ENCODE assay signal across 15 cellular contexts in the genomic region with DNA sequence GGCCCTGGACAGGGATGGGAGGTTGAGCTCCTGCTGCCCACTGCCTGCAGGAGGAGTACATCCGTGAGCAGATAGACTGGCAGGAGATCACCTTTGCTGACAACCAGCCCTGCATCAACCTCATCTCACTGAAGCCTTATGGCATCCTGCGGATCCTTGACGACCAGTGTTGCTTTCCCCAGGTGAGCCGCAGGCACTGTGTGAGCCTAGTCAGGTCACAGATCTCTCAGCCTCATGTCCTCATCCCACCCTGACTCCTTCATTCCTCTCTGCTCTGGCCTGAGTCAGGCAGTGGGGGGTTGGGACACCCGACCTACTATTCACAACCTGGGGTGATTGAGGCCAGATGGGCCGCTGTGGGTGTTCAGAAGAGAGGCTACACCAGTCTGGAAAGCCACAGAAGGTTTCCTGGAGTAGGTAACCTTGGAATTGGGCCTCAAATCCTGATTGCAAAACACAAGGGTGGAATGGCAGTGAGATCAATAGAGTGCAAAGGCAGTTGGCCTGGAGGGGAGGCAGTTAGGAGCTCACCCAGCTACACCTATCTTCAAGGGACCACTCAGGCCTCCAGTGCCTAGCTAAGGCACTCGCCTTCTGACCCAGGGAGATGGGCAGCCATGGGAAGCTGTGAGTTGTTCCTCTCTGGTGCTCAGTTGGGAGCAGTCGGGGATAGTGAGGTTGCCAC. TPM values are rescaled to one million over a fixed set of nuclear protein-coding genes. Genes with fewer than 3 reads are reported as not detected.
DNase-seq lines count a peak whose midpoint lies in the region; ATAC-seq and TF ChIP-seq lines count a peak whose summit lies in the region.
"Had no signal": no experiment of that assay in that cellular context is flagged by ENCODE, and none has a peak within 500 bp of the region (broad histone marks: within the 10 kb centered on the region; RNA-seq: fewer than 3 reads in every experiment).

No MANE protein-coding gene starts in this region.

- peak; percentile 60 to 81 (median 70) for ATAC-seq in right lobe of liver
- ATAC-seq in stimulated activated effector memory CD8-positive, alpha-beta T cell treated with anti-CD3 and anti-CD28 coated beads, Interleukin-12 subunit alpha, Interleukin-12 subunit beta, amount 100 ng/mL, for 72 hours: no peak

- H3K4me1 ChIP-seq in endodermal cell (ENCODE audit: control insufficient read depth, insufficient read depth, low read length) (peaks cover 4% of the 10 kb centered on the region), right lobe of liver (peaks cover 0 to 43% (median 20%) of the 10 kb centered on the region in 4 donors)
- H3K4me1 ChIP-seq: BLaER1 had no signal

- H3K9ac ChIP-seq in endodermal cell (ENCODE audit: extremely low read depth, low read length, poor library complexity, severe bottlenecking): no peak overlapping the region
- H3K9ac ChIP-seq: BLaER1, GM23248 had no signal

- no peaks in the 10 kb centered on the region for H3K9me3 Mint-ChIP-seq in T-helper 1 cell treated with Interleukin-12 subunit alpha and Interleukin-12 subunit beta and Interleukin-4 antibody, amounts not matched to agents 30 μg/mL and 1 μg/mL, for 36 hours
- no peaks in the 10 kb centered on the region for H3K9me3 Mint-ChIP-seq in endodermal cell
- H3K9me3 Mint-ChIP-seq in stimulated activated effector memory CD8-positive, alpha-beta T cell treated with anti-CD3 and anti-CD28 coated beads, Interleukin-12 subunit alpha, Interleukin-12 subunit beta, amount 100 ng/mL, for 72 hours: no peaks in the 10 kb centered on the region
- H3K9me3 Mint-ChIP-seq: IgD-negative memory B cell had no signal

- H3K27ac ChIP-seq in endodermal cell (ENCODE audit: low read depth, low read length) (no peak overlapping the region), right lobe of liver (peak overlapping the region; percentile 43 to 90 (median 81))
- H3K27ac ChIP-seq: 22Rv1, BLaER1, GM23248, HL-60 had no signal

- no peak overlapping the region for H3K4me3 Mint-ChIP-seq in T-helper 1 cell treated with Interleukin-12 subunit alpha and Interleukin-12 subunit beta and Interleukin-4 antibody, amounts not matched to agents 30 μg/mL and 1 μg/mL, for 36 hours
- H3K4me3 Mint-ChIP-seq in endodermal cell: no peak overlapping the region
- no peak overlapping the region for H3K4me3 Mint-ChIP-seq in stimulated activated effector memory CD8-positive, alpha-beta T cell treated with anti-CD3 and anti-CD28 coated beads, Interleukin-12 subunit alpha, Interleukin-12 subunit beta, amount 100 ng/mL, for 72 hours
- H3K4me3 Mint-ChIP-seq: IgD-negative memory B cell had no signal

- 85 to 89% methylated on average over 4 to 8 of the region's 8 CpGs for WGBS in endodermal cell (ENCODE audit: insufficient coverage in 1 of 2, insufficient read length in 1 of 2), 2 experiments
- WGBS in right lobe of liver (ENCODE audit: insufficient coverage, low coverage, low lambda C conversion rate, missing lambda C conversion rate): no CpG with 5 or more reads among the region's 8 CpGs

- intact Hi-C loops in right lobe of liver (cut with DNase I): no loop called here

- no peaks in the 10 kb centered on the region for H3K4me1 Mint-ChIP-seq in T-helper 1 cell treated with Interleukin-12 subunit alpha and Interleukin-12 subunit beta and Interleukin-4 antibody, amounts not matched to agents 30 μg/mL and 1 μg/mL, for 36 hours (ENCODE audit: low read depth)
- H3K4me1 Mint-ChIP-seq in endodermal cell: peaks cover 2% of the 10 kb centered on the region
- H3K4me1 Mint-ChIP-seq in stimulated activated effector memory CD8-positive, alpha-beta T cell treated with anti-CD3 and anti-CD28 coated beads, Interleukin-12 subunit alpha, Interleukin-12 subunit beta, amount 100 ng/mL, for 72 hours: no peaks in the 10 kb centered on the region

- H3K27me3 ChIP-seq in endodermal cell (ENCODE audit: control insufficient read depth, insufficient read depth, low read length, poor library complexity, severe bottlenecking): no peaks in the 10 kb centered on the region
- H3K27me3 ChIP-seq in right lobe of liver: no peaks in the 10 kb centered on the region
- H3K27me3 ChIP-seq: BLaER1 had no signal

- H3K36me3 ChIP-seq in endodermal cell (ENCODE audit: control insufficient read depth, insufficient read depth, low read length) (no peaks in the 10 kb centered on the region), right lobe of liver (no peaks in the 10 kb centered on the region)
- H3K36me3 ChIP-seq: BLaER1 had no signal

- no peak for DNase-seq in T-helper 1 cell
- DNase-seq in endodermal cell: no peak
- DNase-seq in right lobe of liver: peak in 2 of 3 donors; percentile 56 to 85
- no peak for DNase-seq in stimulated activated effector memory CD8-positive, alpha-beta T cell treated with anti-CD3 and anti-CD28 coated beads, Interleukin-12 subunit alpha, Interleukin-12 subunit beta, amount 100 ng/mL, for 72 hours (ENCODE audit: low spot score in 2 of 2)
- no peak for DNase-seq in NOMO-1 (lab: John Stamatoyannopoulos, UW; ENCODE audit: unreplicated experiment in 2 of 2)
- DNase-seq in Ammon's horn (ENCODE audit: low spot score): no peak
- DNase-seq in NCI-H510A (lab: John Stamatoyannopoulos, UW): no peak
- DNase-seq: DMS53, GF-D8, GM23248 had no signal

- H3K27me3 Mint-ChIP-seq in T-helper 1 cell treated with Interleukin-12 subunit alpha and Interleukin-12 subunit beta and Interleukin-4 antibody, amounts not matched to agents 30 μg/mL and 1 μg/mL, for 36 hours (ENCODE audit: low read depth): no peaks in the 10 kb centered on the region
- no peaks in the 10 kb centered on the region for H3K27me3 Mint-ChIP-seq in endodermal cell (ENCODE audit: insufficient read depth)

- TF ChIP-seq POLR2A in right lobe of liver (IDR thresholded peaks at IDR 0.05): no peak

- no peak for TF ChIP-seq CTCF in endodermal cell (conservative IDR thresholded peaks at IDR 0.05)
- no peak for TF ChIP-seq CTCF in right lobe of liver (IDR thresholded peaks at IDR 0.05)

- H3K9me3 ChIP-seq in endodermal cell (ENCODE audit: control insufficient read depth, low read length): no peaks in the 10 kb centered on the region
- no peaks in the 10 kb centered on the region for H3K9me3 ChIP-seq in right lobe of liver
- H3K9me3 ChIP-seq: BLaER1 had no signal

- H3K27ac Mint-ChIP-seq in T-helper 1 cell treated with Interleukin-12 subunit alpha and Interleukin-12 subunit beta and Interleukin-4 antibody, amounts not matched to agents 30 μg/mL and 1 μg/mL, for 36 hours: peak overlapping the region; percentile 63
- peak overlapping the region; percentile 15 for H3K27ac Mint-ChIP-seq in endodermal cell
- peak overlapping the region; percentile 7 for H3K27ac Mint-ChIP-seq in stimulated activated effector memory CD8-positive, alpha-beta T cell treated with anti-CD3 and anti-CD28 coated beads, Interleukin-12 subunit alpha, Interleukin-12 subunit beta, amount 100 ng/mL, for 72 hours

- H3K36me3 Mint-ChIP-seq in T-helper 1 cell treated with Interleukin-12 subunit alpha and Interleukin-12 subunit beta and Interleukin-4 antibody, amounts not matched to agents 30 μg/mL and 1 μg/mL, for 36 hours (ENCODE audit: low read depth): no peaks in the 10 kb centered on the region
- no peaks in the 10 kb centered on the region for H3K36me3 Mint-ChIP-seq in endodermal cell (ENCODE audit: low read depth)
- no peaks in the 10 kb centered on the region for H3K36me3 Mint-ChIP-seq in stimulated activated effector memory CD8-positive, alpha-beta T cell treated with anti-CD3 and anti-CD28 coated beads, Interleukin-12 subunit alpha, Interleukin-12 subunit beta, amount 100 ng/mL, for 72 hours
- H3K36me3 Mint-ChIP-seq: IgD-negative memory B cell had no signal

- H3K4me3 ChIP-seq in endodermal cell (ENCODE audit: low read length) (no peak overlapping the region), right lobe of liver (no peak overlapping the region)
- H3K4me3 ChIP-seq: BLaER1, GM23248 had no signal

RNA-seq across cellular contexts. Expression of a gene that starts 29.7 kb away (rescaled TPM):
- total RNA-seq in endodermal cell (1 to 10 TPM; 1.7 to 2.4 TPM), right lobe of liver (1 to 10 TPM in 4 of 6 experiments, under 1 TPM in 2; 0.19 to 6.2 (median 1.5) TPM)
- 5.2 TPM for polyA plus RNA-seq in endodermal cell (2013, experiment 1 of 2)
- polyA plus RNA-seq in endodermal cell (2013, experiment 2 of 2): 3.8 TPM

RNA-seq across cellular contexts. Expression of a gene that starts 45.4 kb away (rescaled TPM):
- total RNA-seq in endodermal cell (10 to 100 TPM; 64.1 to 80.9 TPM), right lobe of liver (10 to 100 TPM; 57.5 to 71.8 (median 66.1) TPM)
- polyA plus RNA-seq in endodermal cell (2013, experiment 1 of 2): 51.6 TPM
- polyA plus RNA-seq in endodermal cell (2013, experiment 2 of 2): 48.6 TPM

RNA-seq across cellular contexts. Expression of a gene that starts 50.5 kb away (rescaled TPM):
- total RNA-seq in endodermal cell (10 to 100 TPM; 45.1 to 49.9 TPM), right lobe of liver (10 to 100 TPM; 10.4 to 28.8 (median 17.3) TPM)
- 38.1 TPM for polyA plus RNA-seq in endodermal cell (2013, experiment 1 of 2)
- 38.7 TPM for polyA plus RNA-seq in endodermal cell (2013, experiment 2 of 2)

Comparison
In these comparisons a context has a peak if more than half of its experiments do, and no peak if none do; other contexts are left out.
1. H3K27ac Mint-ChIP-seq: peak in every context shown above with its lines; median percentile 63 in T-helper 1 cell treated with Interleukin-12 subunit alpha and Interleukin-12 subunit beta and Interleukin-4 antibody, amounts not matched to agents 30 μg/mL and 1 μg/mL, for 36 hours; 15 in endodermal cell; 7 in stimulated activated effector memory CD8-positive, alpha-beta T cell treated with anti-CD3 and anti-CD28 coated beads, Interleukin-12 subunit alpha, Interleukin-12 subunit beta, amount 100 ng/mL, for 72 hours.
2. DNase-seq: peak in right lobe of liver (2 of 3); none in T-helper 1 cell (0 of 5), endodermal cell (single experiment), stimulated activated effector memory CD8-positive, alpha-beta T cell treated with anti-CD3 and anti-CD28 coated beads, Interleukin-12 subunit alpha, Interleukin-12 subunit beta, amount 100 ng/mL, for 72 hours (0 of 2), NOMO-1 (0 of 2), Ammon's horn (single experiment) and NCI-H510A (single experiment).